ENCODE assay signal across 8 cellular contexts in genomic region chr15:30990451-30991300, GRCh38. TPM values are rescaled to one million over a fixed set of nuclear protein-coding genes. Genes with fewer than 3 reads are reported as not detected.
DNase-seq lines count a peak whose midpoint lies in the region; ATAC-seq and TF ChIP-seq lines count a peak whose summit lies in the region.

No MANE protein-coding gene starts in this region.

- TF ChIP-seq EP300 in transverse colon (IDR thresholded peaks at IDR 0.05; ENCODE audit: low read depth), result no peak

- H3K9me3 ChIP-seq in NT2/D1 (ENCODE audit: insufficient read depth, low read length) (no peaks in the 10 kb centered on the region), lower lobe of right lung (no peaks in the 10 kb centered on the region), transverse colon (no peaks in the 10 kb centered on the region)

- TF ChIP-seq CTCF in AG09309 (IDR thresholded peaks at IDR 0.05; ENCODE audit: control insufficient read depth, insufficient read depth, low read depth, low read length, missing control alignments) (no peak), lower lobe of right lung (IDR thresholded peaks at IDR 0.05) (no peak), transverse colon (IDR thresholded peaks at IDR 0.05) (peak in 1 of 5 experiments; percentile 8)

- H3K27me3 ChIP-seq in NT2/D1 (ENCODE audit: insufficient read depth, insufficient read length), result no peaks in the 10 kb centered on the region
- no peaks in the 10 kb centered on the region for H3K27me3 ChIP-seq in lower lobe of right lung (ENCODE audit: low read depth)
- H3K27me3 ChIP-seq in transverse colon, result no peaks in the 10 kb centered on the region

- ATAC-seq in GM19467 (IDR thresholded peaks at IDR 0.05; ENCODE audit: unreplicated experiment), result peak; percentile 3
- peak in 1 of 2 donors; percentile 25 for ATAC-seq in lower lobe of right lung
- no peak for ATAC-seq in HG02970 (IDR thresholded peaks at IDR 0.05; ENCODE audit: low FRiP score, unreplicated experiment)

- H3K36me3 ChIP-seq in NT2/D1 (ENCODE audit: insufficient read depth, insufficient read length, low read length) (peaks cover 12% of the 10 kb centered on the region), lower lobe of right lung (peaks cover 13% of the 10 kb centered on the region), transverse colon (no peaks in the 10 kb centered on the region)

- peak overlapping the region; percentile 96 for H3K27ac ChIP-seq in lower lobe of right lung
- H3K27ac ChIP-seq in transverse colon, result peak overlapping the region; percentile 97 to 99 (median 98)

- 2 to 3% methylated on average over 13 to 19 of the region's 28 CpGs for WGBS in transverse colon (ENCODE audit: low coverage in 1 of 2), 2 donors

- DNase-seq in AG09309 (ENCODE audit: low read depth) (no peak), NT2/D1 (ENCODE audit: low read depth, low spot score) (no peak), cerebellar cortex (ENCODE audit: low spot score) (peak; percentile 25), lower lobe of right lung (no peak), transverse colon (peak; percentile 33)
- no peak for DNase-seq in activated CD8-positive, alpha-beta memory T cell treated with anti-CD3 and anti-CD28 coated beads, Interleukin-2, amount 50 U/mL, for 4 hours

- TF ChIP-seq POLR2A in transverse colon (IDR thresholded peaks at IDR 0.05), result no peak

- peak overlapping the region; percentile 94 for H3K9ac ChIP-seq in NT2/D1 (ENCODE audit: insufficient read length, low read depth)

- in situ Hi-C loops in transverse colon (cut with MboI; ENCODE audit: low pct_ligation_motif_present in 1 of 4, low pct_unique_long_range_greater_than_20kb in 1 of 4, low sequenced_read_pairs in 3 of 4), result no loop called here

- intact Hi-C loops in lower lobe of right lung (cut with DNase I), result loop anchor here (10.0 kb wide), 1 partner anchor 134 kb away; no protein-coding TSS in a partner anchor
- intact Hi-C loops in transverse colon (cut with DNase I; ENCODE audit: low total_unique reads), result no loop called here

- H3K4me1 ChIP-seq in NT2/D1 (ENCODE audit: insufficient read depth, insufficient read length) (no peaks in the 10 kb centered on the region), lower lobe of right lung (peaks cover 46% of the 10 kb centered on the region), transverse colon (peaks cover 13 to 39% (median 27%) of the 10 kb centered on the region in 4 donors)

- H3K4me3 ChIP-seq in AG09309 (ENCODE audit: control insufficient read depth, low read depth, low read length), result peak overlapping the region; percentile 92
- H3K4me3 ChIP-seq in NT2/D1 (ENCODE audit: insufficient read length, low read depth), result peak overlapping the region; percentile 76
- H3K4me3 ChIP-seq in lower lobe of right lung, result peak overlapping the region; percentile 81
- H3K4me3 ChIP-seq in transverse colon, result peak overlapping the region; percentile 81 to 96 (median 90)

RNA-seq across cellular contexts. Expression of gene MTMR10, which starts 0.8 kb away (rescaled TPM):
- total RNA-seq in lower lobe of right lung (42.4 TPM), transverse colon (10 to 100 TPM; 11.1 to 40.8 (median 32.7) TPM)

Comparison
In these comparisons a context has a peak if more than half of its experiments do, and no peak if none do; other contexts are left out.
1. DNase-seq: peak in cerebellar cortex (single experiment) and transverse colon (single experiment); none in AG09309 (single experiment), NT2/D1 (single experiment), lower lobe of right lung (single experiment) and activated CD8-positive, alpha-beta memory T cell treated with anti-CD3 and anti-CD28 coated beads, Interleukin-2, amount 50 U/mL, for 4 hours (single experiment).
2. Peak in every context shown above with its lines, with median percentiles within 50 percentile points of each other: H3K4me3 ChIP-seq.